ENCODE assay signal across 1 cellular context in the genomic region with DNA sequence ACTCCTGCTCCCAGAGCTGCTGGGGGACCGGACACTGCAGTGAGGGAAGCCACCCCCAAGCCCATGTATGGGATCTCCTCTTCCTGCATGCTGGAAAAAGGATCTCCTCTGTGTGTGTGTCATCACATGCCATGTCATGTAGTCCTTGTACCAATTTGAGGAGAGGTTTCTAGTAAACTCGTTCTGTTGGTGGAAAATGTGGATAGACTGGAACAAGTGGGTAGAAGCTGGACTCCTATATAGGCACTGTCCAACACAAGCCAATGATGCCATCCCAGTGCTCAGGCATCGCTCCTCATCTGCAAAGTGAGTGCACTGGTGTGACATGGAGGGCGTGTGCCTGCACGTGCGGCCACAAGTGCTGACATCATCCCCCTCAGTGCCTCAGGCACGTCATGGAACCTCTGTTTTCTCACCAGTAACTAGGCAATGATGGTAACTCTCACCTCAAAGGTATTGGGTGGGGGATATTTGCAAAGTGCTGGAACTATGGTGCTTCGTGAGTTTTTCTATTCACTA.
A peak's percentile ranks its signal among the peaks of the same experiment; 100 is the strongest.
TF ChIP-seq lines count a peak whose summit lies in the region.

No MANE protein-coding gene starts in this region.

TF ChIP-seq in GM12878, 131 proteins besides CTCF, POLR2A, EP300 and RAD21 (continued from another document):
- TF ChIP-seq BCLAF1 (IDR thresholded peaks at IDR 0.05) (no peak), CBX5 (IDR thresholded peaks at IDR 0.05; ENCODE audit: low read depth) (no peak), KLF5 (IDR thresholded peaks at IDR 0.05; ENCODE audit: partially characterized antibody) (no peak), ATF2 (IDR thresholded peaks at IDR 0.05; ENCODE audit: low read length) (peak; percentile 30; the same call in 1 of the 2 replicates), ZNF24 (IDR thresholded peaks at IDR 0.05) (no peak), TCF12 (IDR thresholded peaks at IDR 0.05; ENCODE audit: low read depth, low read length) (no peak), RBBP5 (conservative IDR thresholded peaks at IDR 0.05) (no peak), CHD4 (IDR thresholded peaks at IDR 0.05) (no peak), BCL3 (IDR thresholded peaks at IDR 0.05; ENCODE audit: borderline replicate concordance, insufficient read depth, low read depth, low read length, poor library complexity, severe bottlenecking) (peak; percentile 81), PAX5 (IDR thresholded peaks at IDR 0.05; ENCODE audit: borderline replicate concordance, low read depth, low read length) (no peak), EED (IDR thresholded peaks at IDR 0.05; ENCODE audit: low read depth) (no peak), BMI1 (IDR thresholded peaks at IDR 0.05; ENCODE audit: borderline replicate concordance) (no peak), ELK1 (IDR thresholded peaks at IDR 0.05; ENCODE audit: low read depth, low read length) (no peak), RELB (IDR thresholded peaks at IDR 0.05; ENCODE audit: low read depth) (no peak), TARDBP (IDR thresholded peaks at IDR 0.05; ENCODE audit: borderline replicate concordance) (no peak), CREM (IDR thresholded peaks at IDR 0.05; ENCODE audit: low read depth) (no peak), NR2C2 (IDR thresholded peaks at IDR 0.05; ENCODE audit: borderline replicate concordance, control insufficient read depth, insufficient read length, low read depth) (no peak), IRF5 (IDR thresholded peaks at IDR 0.05; ENCODE audit: borderline replicate concordance) (no peak), FOXM1 (IDR thresholded peaks at IDR 0.05; ENCODE audit: low read depth, low read length) (peak; percentile 52; the same call in 1 of the 2 replicates), CHD2 (IDR thresholded peaks at IDR 0.05; ENCODE audit: borderline replicate concordance, low read depth, low read length) (0 out of 2 replicates have a peak, but pooled peaks have one; percentile 12), CEBPZ (IDR thresholded peaks at IDR 0.05; ENCODE audit: low read depth, low read length) (no peak), CEBPB (IDR thresholded peaks at IDR 0.05; ENCODE audit: borderline replicate concordance in 1 of 2, low read depth in 2 of 2, low read length in 2 of 2) (no peak), YY1 (IDR thresholded peaks at IDR 0.05; ENCODE audit: low read depth, low read length) (no peak), POLR2AphosphoS2 (IDR thresholded peaks at IDR 0.05; ENCODE audit: low read depth, low read length) (peak; percentile 93; the same call in 1 of the 2 replicates), ZNF217 (IDR thresholded peaks at IDR 0.05) (no peak), DPF2 (IDR thresholded peaks at IDR 0.05) (no peak), POLR2AphosphoS5 (IDR thresholded peaks at IDR 0.05; ENCODE audit: low read length) (peak; percentile 55; the same call in 1 of the 2 replicates), BHLHE40 (IDR thresholded peaks at IDR 0.05; ENCODE audit: borderline replicate concordance in 1 of 2, low read depth in 2 of 2, low read length in 1 of 2) (peak; percentile 82 to 91), CBFB (IDR thresholded peaks at IDR 0.05; ENCODE audit: low read depth) (0 out of 2 replicates have a peak, but pooled peaks have one; percentile 8)
- TF ChIP-seq, protein P1, sequence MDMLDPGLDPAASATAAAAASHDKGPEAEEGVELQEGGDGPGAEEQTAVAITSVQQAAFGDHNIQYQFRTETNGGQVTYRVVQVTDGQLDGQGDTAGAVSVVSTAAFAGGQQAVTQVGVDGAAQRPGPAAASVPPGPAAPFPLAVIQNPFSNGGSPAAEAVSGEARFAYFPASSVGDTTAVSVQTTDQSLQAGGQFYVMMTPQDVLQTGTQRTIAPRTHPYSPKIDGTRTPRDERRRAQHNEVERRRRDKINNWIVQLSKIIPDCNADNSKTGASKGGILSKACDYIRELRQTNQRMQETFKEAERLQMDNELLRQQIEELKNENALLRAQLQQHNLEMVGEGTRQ (IDR thresholded peaks at IDR 0.05; ENCODE audit: borderline replicate concordance, low read depth, low read length), result no peak
- TF ChIP-seq, protein P2, sequence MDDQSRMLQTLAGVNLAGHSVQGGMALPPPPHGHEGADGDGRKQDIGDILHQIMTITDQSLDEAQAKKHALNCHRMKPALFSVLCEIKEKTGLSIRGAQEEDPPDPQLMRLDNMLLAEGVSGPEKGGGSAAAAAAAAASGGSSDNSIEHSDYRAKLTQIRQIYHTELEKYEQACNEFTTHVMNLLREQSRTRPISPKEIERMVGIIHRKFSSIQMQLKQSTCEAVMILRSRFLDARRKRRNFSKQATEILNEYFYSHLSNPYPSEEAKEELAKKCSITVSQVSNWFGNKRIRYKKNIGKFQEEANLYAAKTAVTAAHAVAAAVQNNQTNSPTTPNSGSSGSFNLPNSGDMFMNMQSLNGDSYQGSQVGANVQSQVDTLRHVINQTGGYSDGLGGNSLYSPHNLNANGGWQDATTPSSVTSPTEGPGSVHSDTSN (IDR thresholded peaks at IDR 0.05; ENCODE audit: insufficient replicate concordance, low read depth, low read length), result peak; percentile 9
